ENCODE assay signal across 1 cellular context in the genomic region with DNA sequence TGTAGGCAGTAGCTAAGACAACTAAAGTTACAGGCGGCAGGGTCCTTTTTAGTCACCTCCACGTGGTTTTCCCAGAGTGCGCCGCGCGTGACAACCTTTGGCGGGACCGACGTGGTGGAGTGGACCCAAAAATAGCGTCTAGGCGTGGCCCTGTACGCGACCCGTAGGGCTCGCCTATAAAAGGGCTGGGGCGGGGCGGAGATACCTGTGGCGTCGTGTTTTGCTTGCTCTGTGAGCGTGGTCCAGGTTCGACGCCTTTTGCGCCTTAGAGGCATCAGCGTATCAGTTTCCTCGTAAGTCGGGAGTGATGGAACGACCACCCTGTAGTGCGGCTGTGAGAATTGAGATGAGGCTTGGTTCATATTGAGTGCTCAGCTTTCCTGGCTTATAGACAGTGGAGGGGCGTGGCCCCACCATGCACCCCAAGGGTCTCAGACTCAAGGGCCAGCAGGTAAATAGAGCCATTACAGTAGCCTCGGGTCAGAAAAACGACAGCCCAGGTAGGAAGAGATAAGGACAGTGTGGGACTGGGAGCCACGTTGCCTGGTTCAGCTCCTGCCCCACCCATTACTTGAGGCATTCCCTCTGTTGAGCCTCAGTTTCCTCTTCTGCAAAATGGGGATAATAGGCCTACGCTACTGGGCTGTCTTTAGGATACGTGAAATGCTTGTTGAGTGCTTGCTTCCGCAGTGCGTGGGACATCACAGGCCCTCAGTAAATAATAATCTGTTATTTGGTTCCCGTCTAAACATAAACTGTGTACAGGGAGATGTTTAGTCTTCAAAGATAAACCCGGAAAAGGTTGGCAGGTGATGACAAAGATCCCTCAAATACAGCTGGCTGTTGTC.
TF ChIP-seq lines count a peak whose summit lies in the region.

No MANE protein-coding gene starts in this region.

TF ChIP-seq in HepG2, 621 proteins besides CTCF, POLR2A, EP300 and RAD21 (continued from another document and continues in another):
- TF ChIP-seq, protein P1, sequence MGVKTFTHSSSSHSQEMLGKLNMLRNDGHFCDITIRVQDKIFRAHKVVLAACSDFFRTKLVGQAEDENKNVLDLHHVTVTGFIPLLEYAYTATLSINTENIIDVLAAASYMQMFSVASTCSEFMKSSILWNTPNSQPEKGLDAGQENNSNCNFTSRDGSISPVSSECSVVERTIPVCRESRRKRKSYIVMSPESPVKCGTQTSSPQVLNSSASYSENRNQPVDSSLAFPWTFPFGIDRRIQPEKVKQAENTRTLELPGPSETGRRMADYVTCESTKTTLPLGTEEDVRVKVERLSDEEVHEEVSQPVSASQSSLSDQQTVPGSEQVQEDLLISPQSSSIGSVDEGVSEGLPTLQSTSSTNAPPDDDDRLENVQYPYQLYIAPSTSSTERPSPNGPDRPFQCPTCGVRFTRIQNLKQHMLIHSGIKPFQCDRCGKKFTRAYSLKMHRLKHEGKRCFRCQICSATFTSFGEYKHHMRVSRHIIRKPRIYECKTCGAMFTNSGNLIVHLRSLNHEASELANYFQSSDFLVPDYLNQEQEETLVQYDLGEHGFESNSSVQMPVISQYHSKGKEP (CRISPR knock-in tag; IDR thresholded peaks at IDR 0.05), result 0 out of 2 replicates have a peak, but pooled peaks have one; percentile 29
- TF ChIP-seq SAP130 (CRISPR knock-in tag; IDR thresholded peaks at IDR 0.05; ENCODE audit: low read depth) (0 out of 2 replicates have a peak, but pooled peaks have one; percentile 10), SKI (IDR thresholded peaks at IDR 0.05; ENCODE audit: partially characterized antibody) (no peak), ZNF333 (CRISPR knock-in tag; IDR thresholded peaks at IDR 0.05; ENCODE audit: borderline replicate concordance) (no peak), FOSL2 (CRISPR knock-in tag; IDR thresholded peaks at IDR 0.05) (no peak), ISX (CRISPR knock-in tag; conservative IDR thresholded peaks at IDR 0.05) (no peak), HOXD1 (CRISPR knock-in tag; IDR thresholded peaks at IDR 0.05) (no peak), SPEN (CRISPR knock-in tag; IDR thresholded peaks at IDR 0.05; ENCODE audit: low read depth) (no peak; the same call in 1 of the 2 replicates), SNRNP70 (IDR thresholded peaks at IDR 0.05; ENCODE audit: low read depth, low read length) (no peak), TOPORS (CRISPR knock-in tag; IDR thresholded peaks at IDR 0.05) (peak; percentile 33; the same call in 1 of the 2 replicates), TEAD2 (CRISPR knock-in tag; IDR thresholded peaks at IDR 0.05) (no peak), ZNF572 (CRISPR knock-in tag; IDR thresholded peaks at IDR 0.05) (no peak), ATM (IDR thresholded peaks at IDR 0.05; ENCODE audit: borderline replicate concordance) (no peak), ZNF703 (CRISPR knock-in tag; IDR thresholded peaks at IDR 0.05; ENCODE audit: borderline replicate concordance) (no peak), KAT2B (IDR thresholded peaks at IDR 0.05; ENCODE audit: borderline replicate concordance, low read depth, low read length) (no peak), KLF9 (CRISPR knock-in tag; IDR thresholded peaks at IDR 0.05; ENCODE audit: low read depth) (peak; percentile 1; the same call in 1 of the 2 replicates), ZFP36 (IDR thresholded peaks at IDR 0.05; ENCODE audit: borderline replicate concordance, low read depth, low read length, partially characterized antibody) (no peak), SMARCE1 (IDR thresholded peaks at IDR 0.05; ENCODE audit: borderline replicate concordance) (no peak), CENPX (CRISPR knock-in tag; IDR thresholded peaks at IDR 0.05) (no peak), ATRX (CRISPR knock-in tag; IDR thresholded peaks at IDR 0.05; ENCODE audit: borderline replicate concordance) (no peak), FOXK1 (CRISPR knock-in tag; IDR thresholded peaks at IDR 0.05; ENCODE audit: borderline replicate concordance, low read depth) (0 out of 2 replicates have a peak, but pooled peaks have one; percentile 1), ZNF101 (CRISPR knock-in tag; IDR thresholded peaks at IDR 0.05; ENCODE audit: borderline replicate concordance, low read depth) (no peak), TBX2 (CRISPR knock-in tag; IDR thresholded peaks at IDR 0.05; ENCODE audit: borderline replicate concordance) (peak; percentile 65), GABPB1 (CRISPR knock-in tag; IDR thresholded peaks at IDR 0.05) (no peak), SNAI1 (CRISPR knock-in tag; IDR thresholded peaks at IDR 0.05; ENCODE audit: borderline replicate concordance) (no peak), CEBPG (CRISPR knock-in tag; IDR thresholded peaks at IDR 0.05) (peak; percentile 3; the same call in 1 of the 2 replicates), MYNN (CRISPR knock-in tag; IDR thresholded peaks at IDR 0.05; ENCODE audit: low read depth) (no peak), ZKSCAN5 (CRISPR knock-in tag; IDR thresholded peaks at IDR 0.05) (0 out of 2 replicates have a peak, but pooled peaks have one; percentile 42)
- TF ChIP-seq, protein P2, sequence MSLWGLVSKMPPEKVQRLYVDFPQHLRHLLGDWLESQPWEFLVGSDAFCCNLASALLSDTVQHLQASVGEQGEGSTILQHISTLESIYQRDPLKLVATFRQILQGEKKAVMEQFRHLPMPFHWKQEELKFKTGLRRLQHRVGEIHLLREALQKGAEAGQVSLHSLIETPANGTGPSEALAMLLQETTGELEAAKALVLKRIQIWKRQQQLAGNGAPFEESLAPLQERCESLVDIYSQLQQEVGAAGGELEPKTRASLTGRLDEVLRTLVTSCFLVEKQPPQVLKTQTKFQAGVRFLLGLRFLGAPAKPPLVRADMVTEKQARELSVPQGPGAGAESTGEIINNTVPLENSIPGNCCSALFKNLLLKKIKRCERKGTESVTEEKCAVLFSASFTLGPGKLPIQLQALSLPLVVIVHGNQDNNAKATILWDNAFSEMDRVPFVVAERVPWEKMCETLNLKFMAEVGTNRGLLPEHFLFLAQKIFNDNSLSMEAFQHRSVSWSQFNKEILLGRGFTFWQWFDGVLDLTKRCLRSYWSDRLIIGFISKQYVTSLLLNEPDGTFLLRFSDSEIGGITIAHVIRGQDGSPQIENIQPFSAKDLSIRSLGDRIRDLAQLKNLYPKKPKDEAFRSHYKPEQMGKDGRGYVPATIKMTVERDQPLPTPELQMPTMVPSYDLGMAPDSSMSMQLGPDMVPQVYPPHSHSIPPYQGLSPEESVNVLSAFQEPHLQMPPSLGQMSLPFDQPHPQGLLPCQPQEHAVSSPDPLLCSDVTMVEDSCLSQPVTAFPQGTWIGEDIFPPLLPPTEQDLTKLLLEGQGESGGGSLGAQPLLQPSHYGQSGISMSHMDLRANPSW (CRISPR knock-in tag; IDR thresholded peaks at IDR 0.05; ENCODE audit: borderline replicate concordance), result 0 out of 2 replicates have a peak, but pooled peaks have one; percentile 88
- TF ChIP-seq, protein P3, sequence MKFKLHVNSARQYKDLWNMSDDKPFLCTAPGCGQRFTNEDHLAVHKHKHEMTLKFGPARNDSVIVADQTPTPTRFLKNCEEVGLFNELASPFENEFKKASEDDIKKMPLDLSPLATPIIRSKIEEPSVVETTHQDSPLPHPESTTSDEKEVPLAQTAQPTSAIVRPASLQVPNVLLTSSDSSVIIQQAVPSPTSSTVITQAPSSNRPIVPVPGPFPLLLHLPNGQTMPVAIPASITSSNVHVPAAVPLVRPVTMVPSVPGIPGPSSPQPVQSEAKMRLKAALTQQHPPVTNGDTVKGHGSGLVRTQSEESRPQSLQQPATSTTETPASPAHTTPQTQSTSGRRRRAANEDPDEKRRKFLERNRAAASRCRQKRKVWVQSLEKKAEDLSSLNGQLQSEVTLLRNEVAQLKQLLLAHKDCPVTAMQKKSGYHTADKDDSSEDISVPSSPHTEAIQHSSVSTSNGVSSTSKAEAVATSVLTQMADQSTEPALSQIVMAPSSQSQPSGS (CRISPR knock-in tag; IDR thresholded peaks at IDR 0.05), result no peak; the same call in 1 of the 2 replicates
- TF ChIP-seq, protein P4, sequence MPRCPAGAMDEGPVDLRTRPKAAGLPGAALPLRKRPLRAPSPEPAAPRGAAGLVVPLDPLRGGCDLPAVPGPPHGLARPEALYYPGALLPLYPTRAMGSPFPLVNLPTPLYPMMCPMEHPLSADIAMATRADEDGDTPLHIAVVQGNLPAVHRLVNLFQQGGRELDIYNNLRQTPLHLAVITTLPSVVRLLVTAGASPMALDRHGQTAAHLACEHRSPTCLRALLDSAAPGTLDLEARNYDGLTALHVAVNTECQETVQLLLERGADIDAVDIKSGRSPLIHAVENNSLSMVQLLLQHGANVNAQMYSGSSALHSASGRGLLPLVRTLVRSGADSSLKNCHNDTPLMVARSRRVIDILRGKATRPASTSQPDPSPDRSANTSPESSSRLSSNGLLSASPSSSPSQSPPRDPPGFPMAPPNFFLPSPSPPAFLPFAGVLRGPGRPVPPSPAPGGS (CRISPR knock-in tag; IDR thresholded peaks at IDR 0.05), result peak; percentile 68
- TF ChIP-seq, protein P5, sequence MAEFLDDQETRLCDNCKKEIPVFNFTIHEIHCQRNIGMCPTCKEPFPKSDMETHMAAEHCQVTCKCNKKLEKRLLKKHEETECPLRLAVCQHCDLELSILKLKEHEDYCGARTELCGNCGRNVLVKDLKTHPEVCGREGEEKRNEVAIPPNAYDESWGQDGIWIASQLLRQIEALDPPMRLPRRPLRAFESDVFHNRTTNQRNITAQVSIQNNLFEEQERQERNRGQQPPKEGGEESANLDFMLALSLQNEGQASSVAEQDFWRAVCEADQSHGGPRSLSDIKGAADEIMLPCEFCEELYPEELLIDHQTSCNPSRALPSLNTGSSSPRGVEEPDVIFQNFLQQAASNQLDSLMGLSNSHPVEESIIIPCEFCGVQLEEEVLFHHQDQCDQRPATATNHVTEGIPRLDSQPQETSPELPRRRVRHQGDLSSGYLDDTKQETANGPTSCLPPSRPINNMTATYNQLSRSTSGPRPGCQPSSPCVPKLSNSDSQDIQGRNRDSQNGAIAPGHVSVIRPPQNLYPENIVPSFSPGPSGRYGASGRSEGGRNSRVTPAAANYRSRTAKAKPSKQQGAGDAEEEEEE (CRISPR knock-in tag; IDR thresholded peaks at IDR 0.05; ENCODE audit: borderline replicate concordance), result no peak
- TF ChIP-seq, protein P6, sequence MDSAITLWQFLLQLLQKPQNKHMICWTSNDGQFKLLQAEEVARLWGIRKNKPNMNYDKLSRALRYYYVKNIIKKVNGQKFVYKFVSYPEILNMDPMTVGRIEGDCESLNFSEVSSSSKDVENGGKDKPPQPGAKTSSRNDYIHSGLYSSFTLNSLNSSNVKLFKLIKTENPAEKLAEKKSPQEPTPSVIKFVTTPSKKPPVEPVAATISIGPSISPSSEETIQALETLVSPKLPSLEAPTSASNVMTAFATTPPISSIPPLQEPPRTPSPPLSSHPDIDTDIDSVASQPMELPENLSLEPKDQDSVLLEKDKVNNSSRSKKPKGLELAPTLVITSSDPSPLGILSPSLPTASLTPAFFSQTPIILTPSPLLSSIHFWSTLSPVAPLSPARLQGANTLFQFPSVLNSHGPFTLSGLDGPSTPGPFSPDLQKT (CRISPR knock-in tag; IDR thresholded peaks at IDR 0.05; ENCODE audit: borderline replicate concordance), result peak; percentile 23; the same call in 1 of the 2 replicates
- TF ChIP-seq, protein P7, sequence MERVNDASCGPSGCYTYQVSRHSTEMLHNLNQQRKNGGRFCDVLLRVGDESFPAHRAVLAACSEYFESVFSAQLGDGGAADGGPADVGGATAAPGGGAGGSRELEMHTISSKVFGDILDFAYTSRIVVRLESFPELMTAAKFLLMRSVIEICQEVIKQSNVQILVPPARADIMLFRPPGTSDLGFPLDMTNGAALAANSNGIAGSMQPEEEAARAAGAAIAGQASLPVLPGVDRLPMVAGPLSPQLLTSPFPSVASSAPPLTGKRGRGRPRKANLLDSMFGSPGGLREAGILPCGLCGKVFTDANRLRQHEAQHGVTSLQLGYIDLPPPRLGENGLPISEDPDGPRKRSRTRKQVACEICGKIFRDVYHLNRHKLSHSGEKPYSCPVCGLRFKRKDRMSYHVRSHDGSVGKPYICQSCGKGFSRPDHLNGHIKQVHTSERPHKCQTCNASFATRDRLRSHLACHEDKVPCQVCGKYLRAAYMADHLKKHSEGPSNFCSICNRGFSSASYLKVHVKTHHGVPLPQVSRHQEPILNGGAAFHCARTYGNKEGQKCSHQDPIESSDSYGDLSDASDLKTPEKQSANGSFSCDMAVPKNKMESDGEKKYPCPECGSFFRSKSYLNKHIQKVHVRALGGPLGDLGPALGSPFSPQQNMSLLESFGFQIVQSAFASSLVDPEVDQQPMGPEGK (CRISPR knock-in tag; IDR thresholded peaks at IDR 0.05), result no peak
- TF ChIP-seq, protein P8, sequence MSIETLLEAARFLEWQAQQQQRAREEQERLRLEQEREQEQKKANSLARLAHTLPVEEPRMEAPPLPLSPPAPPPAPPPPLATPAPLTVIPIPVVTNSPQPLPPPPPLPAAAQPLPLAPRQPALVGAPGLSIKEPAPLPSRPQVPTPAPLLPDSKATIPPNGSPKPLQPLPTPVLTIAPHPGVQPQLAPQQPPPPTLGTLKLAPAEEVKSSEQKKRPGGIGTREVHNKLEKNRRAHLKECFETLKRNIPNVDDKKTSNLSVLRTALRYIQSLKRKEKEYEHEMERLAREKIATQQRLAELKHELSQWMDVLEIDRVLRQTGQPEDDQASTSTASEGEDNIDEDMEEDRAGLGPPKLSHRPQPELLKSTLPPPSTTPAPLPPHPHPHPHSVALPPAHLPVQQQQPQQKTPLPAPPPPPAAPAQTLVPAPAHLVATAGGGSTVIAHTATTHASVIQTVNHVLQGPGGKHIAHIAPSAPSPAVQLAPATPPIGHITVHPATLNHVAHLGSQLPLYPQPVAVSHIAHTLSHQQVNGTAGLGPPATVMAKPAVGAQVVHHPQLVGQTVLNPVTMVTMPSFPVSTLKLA (IDR thresholded peaks at IDR 0.05), result peak; percentile 39; the same call in 1 of the 2 replicates
- TF ChIP-seq, protein P9, sequence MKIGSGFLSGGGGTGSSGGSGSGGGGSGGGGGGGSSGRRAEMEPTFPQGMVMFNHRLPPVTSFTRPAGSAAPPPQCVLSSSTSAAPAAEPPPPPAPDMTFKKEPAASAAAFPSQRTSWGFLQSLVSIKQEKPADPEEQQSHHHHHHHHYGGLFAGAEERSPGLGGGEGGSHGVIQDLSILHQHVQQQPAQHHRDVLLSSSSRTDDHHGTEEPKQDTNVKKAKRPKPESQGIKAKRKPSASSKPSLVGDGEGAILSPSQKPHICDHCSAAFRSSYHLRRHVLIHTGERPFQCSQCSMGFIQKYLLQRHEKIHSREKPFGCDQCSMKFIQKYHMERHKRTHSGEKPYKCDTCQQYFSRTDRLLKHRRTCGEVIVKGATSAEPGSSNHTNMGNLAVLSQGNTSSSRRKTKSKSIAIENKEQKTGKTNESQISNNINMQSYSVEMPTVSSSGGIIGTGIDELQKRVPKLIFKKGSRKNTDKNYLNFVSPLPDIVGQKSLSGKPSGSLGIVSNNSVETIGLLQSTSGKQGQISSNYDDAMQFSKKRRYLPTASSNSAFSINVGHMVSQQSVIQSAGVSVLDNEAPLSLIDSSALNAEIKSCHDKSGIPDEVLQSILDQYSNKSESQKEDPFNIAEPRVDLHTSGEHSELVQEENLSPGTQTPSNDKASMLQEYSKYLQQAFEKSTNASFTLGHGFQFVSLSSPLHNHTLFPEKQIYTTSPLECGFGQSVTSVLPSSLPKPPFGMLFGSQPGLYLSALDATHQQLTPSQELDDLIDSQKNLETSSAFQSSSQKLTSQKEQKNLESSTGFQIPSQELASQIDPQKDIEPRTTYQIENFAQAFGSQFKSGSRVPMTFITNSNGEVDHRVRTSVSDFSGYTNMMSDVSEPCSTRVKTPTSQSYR (CRISPR knock-in tag; IDR thresholded peaks at IDR 0.05; ENCODE audit: borderline replicate concordance), result no peak
- TF ChIP-seq, protein P10, sequence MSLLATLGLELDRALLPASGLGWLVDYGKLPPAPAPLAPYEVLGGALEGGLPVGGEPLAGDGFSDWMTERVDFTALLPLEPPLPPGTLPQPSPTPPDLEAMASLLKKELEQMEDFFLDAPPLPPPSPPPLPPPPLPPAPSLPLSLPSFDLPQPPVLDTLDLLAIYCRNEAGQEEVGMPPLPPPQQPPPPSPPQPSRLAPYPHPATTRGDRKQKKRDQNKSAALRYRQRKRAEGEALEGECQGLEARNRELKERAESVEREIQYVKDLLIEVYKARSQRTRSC (CRISPR knock-in tag; IDR thresholded peaks at IDR 0.05; ENCODE audit: low read depth), result no peak; the same call in 1 of the 2 replicates
